19 cellular contexts compared by ENCODE assay signal in genomic region chr17:32903774-32904673, GRCh38. TPM values are rescaled to one million over a fixed set of nuclear protein-coding genes. Genes with fewer than 3 reads are reported as not detected.
DNase-seq lines count a peak whose midpoint lies in the region; ATAC-seq, FAIRE-seq and TF ChIP-seq lines count a peak whose summit lies in the region.
"Had no signal": no experiment of that assay in that cellular context is flagged by ENCODE, and none has a peak within 500 bp of the region (broad histone marks: within the 10 kb centered on the region; RNA-seq: fewer than 3 reads in every experiment).

No MANE protein-coding gene starts in this region.

- H2AFZ ChIP-seq in GM12878 (ENCODE audit: control insufficient read depth, low read depth, low read length) (0 out of 2 replicates have a peak overlapping the region, but pooled peaks have one; percentile 16), neural progenitor cell (replicated peaks) (no peak overlapping the region)

- no peak overlapping the region for H3K27ac Mint-ChIP-seq in activated naive CD4-positive, alpha-beta T cell treated with anti-CD3 and anti-CD28 coated beads, Interleukin-2, amount 10 ng/mL, durations not matched to agents 7 days and 5 days
- H3K27ac Mint-ChIP-seq in nephron progenitor cell, result peak overlapping the region; percentile 4
- H3K27ac Mint-ChIP-seq in neural progenitor cell, result no peak overlapping the region
- H3K27ac Mint-ChIP-seq: CD14-positive monocyte had no signal

- no peaks in the 10 kb centered on the region for H3F3A ChIP-seq in neural progenitor cell (ENCODE audit: low read depth)

- H3K4me1 Mint-ChIP-seq in activated naive CD4-positive, alpha-beta T cell treated with anti-CD3 and anti-CD28 coated beads, Interleukin-2, amount 10 ng/mL, durations not matched to agents 7 days and 5 days, result peaks cover 18% of the 10 kb centered on the region
- peaks cover 8% of the 10 kb centered on the region for H3K4me1 Mint-ChIP-seq in nephron progenitor cell
- no peaks in the 10 kb centered on the region for H3K4me1 Mint-ChIP-seq in neural progenitor cell
- H3K4me1 Mint-ChIP-seq: CD14-positive monocyte had no signal

- no peaks in the 10 kb centered on the region for H4K20me1 ChIP-seq in GM12878 (ENCODE audit: control insufficient read depth, insufficient read depth)
- no peaks in the 10 kb centered on the region for H4K20me1 ChIP-seq in neural progenitor cell (ENCODE audit: low read depth)

- no peak for FAIRE-seq in GM12878 (lab: Jason Lieb, UNC)
- FAIRE-seq: GM19239 had no signal

- H3K27ac ChIP-seq in GM12878 (ENCODE audit: control insufficient read depth, insufficient read depth) (no peak overlapping the region), neural progenitor cell (no peak overlapping the region)
- H3K27ac ChIP-seq: tibial nerve had no signal

- TF ChIP-seq EP300 in GM12878 (IDR thresholded peaks at IDR 0.05; ENCODE audit: borderline replicate concordance in 1 of 2, control insufficient read depth in 1 of 2, low read depth in 2 of 2, low read length in 2 of 2), result no peak

- CTCF ChIA-PET in activated naive CD4-positive, alpha-beta T cell treated with anti-CD3 and anti-CD28 coated beads, Interleukin-2, amount 10 ng/mL, durations not matched to agents 7 days and 5 days (lab: Charles Lee), result interaction anchor here (1.4 to 4.8 kb wide), 3 partner anchors 27 to 121 kb away, joined by 3 to 12 read pairs (median 5); partner anchors contain the start of gene MYO1D
- CTCF ChIA-PET in GM12878 (lab: Yijun Ruan, JAX), result interaction anchor here (0.8 to 9.8 kb wide), 6 partner anchors 12 to 245 kb away, joined by 3 to 139 read pairs (median 5); partner anchors contain the start of gene MYO1D

- DNase-seq in activated naive CD4-positive, alpha-beta T cell treated with Interleukin-2 at 50 U/mL for 16 hours, result peak; percentile 13
- DNase-seq in activated naive CD4-positive, alpha-beta T cell treated with anti-CD3 and anti-CD28 coated beads, Interleukin-2, amount 10 ng/mL, durations not matched to agents 7 days and 5 days, result no peak
- DNase-seq in OCI-M1 (lab: John Stamatoyannopoulos, UW) (peak; percentile 16), GM12878 (ENCODE audit: low read depth, low spot score) (no peak), nephron progenitor cell (no peak), UCSD-AML1 (lab: John Stamatoyannopoulos, UW; ENCODE audit: unreplicated experiment) (no peak), GDM1 (lab: John Stamatoyannopoulos, UW) (no peak), neural progenitor cell (ENCODE audit: low spot score) (no peak)
- DNase-seq: effector memory CD4-positive, alpha-beta T cell; GF-D8; left cardiac atrium; naive thymus-derived CD8-positive, alpha-beta T cell; NCI-H1694 treated with DMSO at 0.1 percent for 48 hours; NCI-H748 treated with DMSO at 0.1 percent for 48 hours; SHP77; stimulated activated naive CD4-positive, alpha-beta T cell treated with Interleukin-2 at 50 U/mL for 16 hours had no signal

- H3K9me3 Mint-ChIP-seq in activated naive CD4-positive, alpha-beta T cell treated with anti-CD3 and anti-CD28 coated beads, Interleukin-2, amount 10 ng/mL, durations not matched to agents 7 days and 5 days, result no peaks in the 10 kb centered on the region
- H3K9me3 Mint-ChIP-seq in nephron progenitor cell, result peaks cover 9% of the 10 kb centered on the region
- peaks cover 2% of the 10 kb centered on the region for H3K9me3 Mint-ChIP-seq in neural progenitor cell

- H3K27me3 ChIP-seq in GM12878 (replicated peaks in 1 of 2; ENCODE audit: control insufficient read depth in 2 of 2, insufficient read depth in 2 of 2, low read length in 1 of 2), result no peaks in the 10 kb centered on the region
- H3K27me3 ChIP-seq in neural progenitor cell, result no peaks in the 10 kb centered on the region

- TF ChIP-seq RAD21 in GM12878 (IDR thresholded peaks at IDR 0.05; ENCODE audit: insufficient read depth, low read depth, low read length), result no peak

- no peak for TF ChIP-seq CTCF in GM12878 (IDR thresholded peaks at IDR 0.05 in 2 of 3, conservative IDR thresholded peaks at IDR 0.05 in 1 of 3; ENCODE audit: control insufficient read depth in 2 of 3, extremely low read depth in 1 of 3, insufficient read depth in 1 of 3, low read depth in 3 of 3, low read length in 3 of 3)
- no peak for TF ChIP-seq CTCF in nephron progenitor cell (IDR thresholded peaks at IDR 0.05)
- TF ChIP-seq CTCF in neural progenitor cell (IDR thresholded peaks at IDR 0.05), result no peak

- no peaks in the 10 kb centered on the region for H3K36me3 Mint-ChIP-seq in activated naive CD4-positive, alpha-beta T cell treated with anti-CD3 and anti-CD28 coated beads, Interleukin-2, amount 10 ng/mL, durations not matched to agents 7 days and 5 days
- no peaks in the 10 kb centered on the region for H3K36me3 Mint-ChIP-seq in nephron progenitor cell (ENCODE audit: low read depth)
- H3K36me3 Mint-ChIP-seq in neural progenitor cell, result no peaks in the 10 kb centered on the region
- H3K36me3 Mint-ChIP-seq: CD14-positive monocyte; naive thymus-derived CD8-positive, alpha-beta T cell had no signal

- RAD21 ChIA-PET in GM12878 (lab: Charles Lee; ENCODE audit: unreplicated experiment), result interaction anchor here (1.0 to 1.9 kb wide), 3 partner anchors 23 to 121 kb away, joined by 4 to 7 read pairs (median 6); partner anchors contain the start of gene MYO1D

- H3K4me3 ChIP-seq in GM12878 (no peak overlapping the region), neural progenitor cell (no peak overlapping the region)
- H3K4me3 ChIP-seq: tibial nerve had no signal

- ATAC-seq in GM12878, result peak; percentile 84
- ATAC-seq: left cardiac atrium; naive thymus-derived CD8-positive, alpha-beta T cell had no signal

- H3K4me2 ChIP-seq in GM12878 (ENCODE audit: control insufficient read depth, insufficient read depth) (peak overlapping the region; percentile 30; the same call in 1 of the 2 replicates), neural progenitor cell (no peak overlapping the region)

- intact Hi-C loops in GM12878 (cut with micrococcal nuclease; ENCODE audit: unreplicated experiment), result no loop called here

- TF ChIP-seq POLR2A in GM12878 (IDR thresholded peaks at IDR 0.05; ENCODE audit: low read depth, low read length), result no peak

- SMC1A ChIA-PET in GM12878 (lab: Charles Lee; ENCODE audit: uncharacterized antibody, unreplicated experiment), result interaction anchor here (0.6 to 13.9 kb wide), 5 partner anchors 8 to 122 kb away, joined by 3 to 137 read pairs (median 5); partner anchors contain the start of gene MYO1D

- peaks cover 30% of the 10 kb centered on the region for H3K27me3 Mint-ChIP-seq in activated naive CD4-positive, alpha-beta T cell treated with anti-CD3 and anti-CD28 coated beads, Interleukin-2, amount 10 ng/mL, durations not matched to agents 7 days and 5 days
- H3K27me3 Mint-ChIP-seq in nephron progenitor cell (ENCODE audit: low read depth, poor library complexity) (peaks cover 10% of the 10 kb centered on the region), neural progenitor cell (ENCODE audit: insufficient read depth, low read depth) (peaks cover 3% of the 10 kb centered on the region)

- no peaks in the 10 kb centered on the region for H3K79me2 ChIP-seq in GM12878 (ENCODE audit: control insufficient read depth, insufficient read depth, low read length)
- H3K79me2 ChIP-seq in neural progenitor cell (ENCODE audit: low read depth), result no peaks in the 10 kb centered on the region

- H3K9me3 ChIP-seq in GM12878 (replicated peaks; ENCODE audit: control insufficient read depth, insufficient read depth, low read length) (no peaks in the 10 kb centered on the region), neural progenitor cell (ENCODE audit: low read depth) (peaks cover 6% of the 10 kb centered on the region)
- H3K9me3 ChIP-seq: tibial nerve had no signal

- no TSS peak for BruUV-seq in GM12878 (replicated peaks; lab: Mats Ljungman, UMichigan)

- in situ Hi-C loops in GM12878 (cut with MboI), result loop anchor here (25.0 kb wide), 1 partner anchor 442 kb away; no protein-coding TSS in a partner anchor

- POLR2A ChIA-PET in GM12878 (lab: Charles Lee), result interaction anchor here (1.6 kb wide), 1 partner anchor 9 kb away, joined by 3 read pairs; a partner anchor contains a TSS

- H3K9ac ChIP-seq in GM12878 (ENCODE audit: control insufficient read depth, insufficient read depth, low read length) (no peak overlapping the region), neural progenitor cell (no peak overlapping the region)

- H3K4me1 ChIP-seq in GM12878 (ENCODE audit: control insufficient read depth, insufficient read depth, low read length), result peaks cover 8% of the 10 kb centered on the region
- no peaks in the 10 kb centered on the region for H3K4me1 ChIP-seq in neural progenitor cell
- H3K4me1 ChIP-seq: tibial nerve had no signal

- no peak overlapping the region for H3K4me3 Mint-ChIP-seq in activated naive CD4-positive, alpha-beta T cell treated with anti-CD3 and anti-CD28 coated beads, Interleukin-2, amount 10 ng/mL, durations not matched to agents 7 days and 5 days
- no peak overlapping the region for H3K4me3 Mint-ChIP-seq in nephron progenitor cell
- H3K4me3 Mint-ChIP-seq in neural progenitor cell, result no peak overlapping the region
- H3K4me3 Mint-ChIP-seq: CD14-positive monocyte; naive thymus-derived CD8-positive, alpha-beta T cell had no signal

- H3K36me3 ChIP-seq in GM12878 (ENCODE audit: control insufficient read depth in 2 of 2, insufficient read depth in 2 of 2, low read length in 1 of 2), result no peaks in the 10 kb centered on the region
- no peaks in the 10 kb centered on the region for H3K36me3 ChIP-seq in neural progenitor cell
- H3K36me3 ChIP-seq: tibial nerve had no signal

- 41% methylated on average over 5 of the region's 5 CpGs for WGBS in GM12878 (ENCODE audit: insufficient coverage, insufficient replicate concordance, low lambda C conversion rate, missing lambda C conversion rate)

RNA-seq across cellular contexts. Expression of gene TMEM98, which starts 23.9 kb away (rescaled TPM):
- not detected in 2 replicates for total RNA-seq in GM12878 (2013; cell fraction: nucleolus; rRNA removed)
- not detected in 2 replicates for total RNA-seq in GM12878 (2014; rRNA removed)
- 0.13 TPM in 1 of 2 replicates, not detected in the other for total RNA-seq in GM12878 (2014; rRNA removed; fragmentation: Illumina TruSeq; extraction: Trizol)
- 0.31 TPM in 1 of 2 replicates, not detected in the other for total RNA-seq in GM12878 (2021)
- polyA plus RNA-seq in GM12878 (2011; ENCODE audit: low read depth), result not detected
- polyA plus RNA-seq in GM12878 (2011; rRNA removed), result 0.05 and 0.63 TPM in 2 replicates
- 0.03 and 0.13 TPM in 2 replicates for polyA plus RNA-seq in GM12878 (2011; cell fraction: cytosol; rRNA removed)
- polyA plus RNA-seq in GM12878 (2011; cell fraction: nucleus; rRNA removed), result not detected in 2 replicates
- not detected in 2 replicates for polyA plus RNA-seq in GM12878 (2012)
- polyA plus RNA-seq in GM12878 (2014; fragmentation: Illumina TruSeq; extraction: Trizol), result 0.24 TPM in 1 of 2 replicates, not detected in the other
- polyA plus RNA-seq in GM12878 (2014; fragmentation: Nextera tagmentation; extraction: Ambion mirVana), result under 1 TPM in 1 of 2 experiments, not detected in 1; 0.04 TPM
- 0.13 and 0.73 TPM in 2 replicates for polyA plus RNA-seq in GM12878 (2014; rRNA removed)
- under 1 TPM; 0.09 to 0.60 TPM for polyA plus RNA-seq in GM12878 (2016; fragmentation: Nextera tagmentation; extraction: Ambion mirVana)
- polyA minus RNA-seq in GM12878 (2011; rRNA and poly(A)+ RNA removed), result not detected in 2 replicates
- polyA minus RNA-seq in GM12878 (2011; cell fraction: cytosol; rRNA and poly(A)+ RNA removed), result not detected in 2 replicates
- polyA minus RNA-seq in GM12878 (2011; cell fraction: nucleus; rRNA and poly(A)+ RNA removed), result not detected in 2 replicates
- 117 and 168 TPM in 2 replicates for total RNA-seq in neural progenitor cell (ENCODE audit: low replicate concordance)
- total RNA-seq: naive thymus-derived CD8-positive, alpha-beta T cell had no signal
- polyA plus RNA-seq: CD14-positive monocyte; naive thymus-derived CD8-positive, alpha-beta T cell had no signal

RNA-seq across cellular contexts. Expression of gene MYO1D, which starts 27.1 kb away (rescaled TPM):
- total RNA-seq in GM12878 (2013; cell fraction: nucleolus; rRNA removed), result 126 and 148 TPM in 2 replicates
- total RNA-seq in GM12878 (2014; rRNA removed) (22.6 and 27.2 TPM in 2 replicates), GM12878 (2014; rRNA removed; fragmentation: Illumina TruSeq; extraction: Trizol) (33.3 and 34.0 TPM in 2 replicates), GM12878 (2021) (36.9 and 37.7 TPM in 2 replicates), neural progenitor cell (ENCODE audit: low replicate concordance) (3.2 and 6.2 TPM in 2 replicates)
- polyA plus RNA-seq in GM12878 (2011; ENCODE audit: low read depth), result 9.7 TPM
- polyA plus RNA-seq in GM12878 (2011; rRNA removed) (23.8 and 26.0 TPM in 2 replicates), GM12878 (2014; fragmentation: Illumina TruSeq; extraction: Trizol) (26.9 and 29.6 TPM in 2 replicates), GM12878 (2014; fragmentation: Nextera tagmentation; extraction: Ambion mirVana) (1 to 10 TPM; 1.8 to 2.5 TPM), GM12878 (2014; rRNA removed) (18.0 and 24.7 TPM in 2 replicates), GM12878 (2016; fragmentation: Nextera tagmentation; extraction: Ambion mirVana) (10 to 100 TPM in 1 of 2 experiments, 1 to 10 TPM in 1; 3.2 to 18.6 TPM)
- 18.2 and 21.4 TPM in 2 replicates for polyA plus RNA-seq in GM12878 (2011; cell fraction: cytosol; rRNA removed)
- 14.4 and 15.6 TPM in 2 replicates for polyA plus RNA-seq in GM12878 (2011; cell fraction: nucleus; rRNA removed)
- polyA plus RNA-seq in GM12878 (2012), result 8.8 and 11.8 TPM in 2 replicates
- 61.2 and 77.5 TPM in 2 replicates for polyA minus RNA-seq in GM12878 (2011; rRNA and poly(A)+ RNA removed)
- polyA minus RNA-seq in GM12878 (2011; cell fraction: cytosol; rRNA and poly(A)+ RNA removed), result 16.7 and 19.9 TPM in 2 replicates
- polyA minus RNA-seq in GM12878 (2011; cell fraction: nucleus; rRNA and poly(A)+ RNA removed), result 60.8 and 82.4 TPM in 2 replicates

Comparison
In these comparisons a context has a peak if more than half of its experiments do, and no peak if none do; other contexts are left out.
1. DNase-seq: peak in activated naive CD4-positive, alpha-beta T cell treated with Interleukin-2 at 50 U/mL for 16 hours (single experiment) and OCI-M1 (single experiment); none in activated naive CD4-positive, alpha-beta T cell treated with anti-CD3 and anti-CD28 coated beads, Interleukin-2, amount 10 ng/mL, durations not matched to agents 7 days and 5 days (single experiment), GM12878 (single experiment), nephron progenitor cell (single experiment), UCSD-AML1 (single experiment), GDM1 (single experiment) and neural progenitor cell (single experiment).
2. RNA of gene TMEM98, which starts 23.9 kb away (total RNA-seq): 117 to 168 TPM in neural progenitor cell; 0.13 to 0.31 TPM in GM12878; every median in the first group is over 10 times any median in the second.